In genomic region chr1:106727171-106727570, GRCh38 we compare ENCODE assay signal across 16 cellular contexts.
DNase-seq lines count a peak whose midpoint lies in the region; ATAC-seq, FAIRE-seq and TF ChIP-seq lines count a peak whose summit lies in the region.
"Had no signal": no experiment of that assay in that cellular context is flagged by ENCODE, and none has a peak within 500 bp of the region (broad histone marks: within the 10 kb centered on the region; RNA-seq: fewer than 3 reads in every experiment).

No MANE protein-coding gene starts in this region.

- no peak overlapping the region for H3K27ac ChIP-seq in BLaER1
- H3K27ac ChIP-seq in pancreas, result no peak overlapping the region
- no peak overlapping the region for H3K27ac ChIP-seq in foreskin keratinocyte
- H3K27ac ChIP-seq: prostate gland, tibial artery had no signal

- no peak overlapping the region for H3K9ac ChIP-seq in BLaER1

- DNase-seq in GM19239 (ENCODE audit: insufficient read length, low spot score), result peak; percentile 1
- DNase-seq in pancreas, result no peak
- DNase-seq in foreskin keratinocyte, result no peak
- no peak for DNase-seq in middle frontal gyrus (ENCODE audit: extremely low spot score, low spot score)
- DNase-seq in Right ventricle myocardium superior, result no peak
- DNase-seq: activated CD8-positive, alpha-beta memory T cell treated with anti-CD3 and anti-CD28 coated beads for 24 hours; effector CD4-positive, alpha-beta T cell; mammary epithelial cell; NCI-H524 treated with DMSO at 0.1 percent for 48 hours; T-cell; tibial artery had no signal

- peak overlapping the region; percentile 36 for H3K4me2 ChIP-seq in BLaER1

- peak; percentile 44 for FAIRE-seq in GM19239 (lab: Jason Lieb, UNC)
- FAIRE-seq in pancreas (lab: Jason Lieb, UNC), result no peak
- FAIRE-seq: K562 had no signal

- H3K4me3 ChIP-seq in BLaER1 (no peak overlapping the region), pancreas (no peak overlapping the region)
- H3K4me3 ChIP-seq: K562, prostate gland, tibial artery had no signal

- intact Hi-C loops in pancreas (cut with DNase I) (no loop called here), Right ventricle myocardium superior (cut with DNase I) (no loop called here)

- peaks cover 10% of the 10 kb centered on the region for H3K4me1 ChIP-seq in BLaER1
- no peaks in the 10 kb centered on the region for H3K4me1 ChIP-seq in pancreas
- no peaks in the 10 kb centered on the region for H3K4me1 ChIP-seq in foreskin keratinocyte
- H3K4me1 ChIP-seq: prostate gland, tibial artery had no signal

- H3K27me3 ChIP-seq in BLaER1, result no peaks in the 10 kb centered on the region
- H3K27me3 ChIP-seq in pancreas, result no peaks in the 10 kb centered on the region
- H3K27me3 ChIP-seq in foreskin keratinocyte, result no peaks in the 10 kb centered on the region
- H3K27me3 ChIP-seq: tibial artery had no signal

- TF ChIP-seq CTCF in pancreas (IDR thresholded peaks at IDR 0.05), result no peak
- no peak for TF ChIP-seq CTCF in foreskin keratinocyte (conservative IDR thresholded peaks at IDR 0.05)

- WGBS in pancreas, 2 donors, result 20 to 38% methylated on average over 3 of the region's 3 CpGs

- H3K36me3 ChIP-seq in BLaER1, result no peaks in the 10 kb centered on the region
- H3K36me3 ChIP-seq in pancreas, result no peaks in the 10 kb centered on the region
- H3K36me3 ChIP-seq: prostate gland, tibial artery had no signal

- H4K20me1 ChIP-seq in BLaER1, result no peaks in the 10 kb centered on the region

- H3K9me3 ChIP-seq in BLaER1, result peaks cover 5% of the 10 kb centered on the region; the same call in 1 of the 2 replicates
- no peaks in the 10 kb centered on the region for H3K9me3 ChIP-seq in pancreas
- H3K9me3 ChIP-seq: prostate gland, tibial artery had no signal

- ATAC-seq in HG02678 (IDR thresholded peaks at IDR 0.05; ENCODE audit: unreplicated experiment) (peak; percentile 82), HG03558 (IDR thresholded peaks at IDR 0.05; ENCODE audit: extremely low read depth, unreplicated experiment) (peak; percentile 89), pancreas (no peak), foreskin keratinocyte (no peak), Right ventricle myocardium superior (ENCODE audit: poor library complexity) (no peak)
- ATAC-seq: K562, T-cell had no signal

Comparison
In these comparisons a context has a peak if more than half of its experiments do, and no peak if none do; other contexts are left out.
1. ATAC-seq: peak in HG02678 (single experiment) and HG03558 (single experiment); none in pancreas (0 of 4), foreskin keratinocyte (single experiment) and Right ventricle myocardium superior (single experiment).